Comparison of ENCODE assay signal across 11 cellular contexts in the genomic region with DNA sequence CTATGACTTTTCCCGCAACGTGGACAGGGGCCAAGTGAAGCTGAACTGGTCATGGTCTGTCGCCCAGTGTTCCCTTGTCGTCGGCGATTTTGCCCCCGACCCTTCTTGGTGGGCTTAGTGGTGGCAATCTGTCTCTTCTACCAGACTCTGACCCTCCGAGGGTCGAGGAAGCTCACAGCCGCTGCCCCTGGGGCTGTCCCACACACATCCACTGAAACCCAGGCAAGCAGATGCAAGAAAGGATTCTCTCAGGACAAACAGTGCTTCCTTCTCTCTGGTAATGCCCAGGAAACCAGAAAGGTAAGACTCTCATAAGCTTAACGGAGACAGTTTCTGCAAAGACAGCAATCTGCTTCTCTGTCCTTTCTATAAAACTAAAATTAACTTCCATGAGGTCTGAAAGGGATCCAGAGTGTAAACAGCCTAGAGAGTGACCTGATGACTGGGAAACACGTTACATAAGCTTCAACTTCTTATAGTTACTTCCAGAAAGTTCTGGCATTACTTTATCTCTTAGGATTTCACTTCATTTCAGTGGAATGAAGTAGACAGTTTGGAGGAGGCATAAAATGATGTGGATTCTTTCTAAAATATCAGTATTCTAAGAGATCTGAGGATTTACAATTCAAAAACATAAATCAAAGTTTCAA. TPM values are rescaled to one million over a fixed set of nuclear protein-coding genes. Genes with fewer than 3 reads are reported as not detected.
DNase-seq lines count a peak whose midpoint lies in the region; ATAC-seq, FAIRE-seq and TF ChIP-seq lines count a peak whose summit lies in the region.
"Had no signal": no experiment of that assay in that cellular context is flagged by ENCODE, and none has a peak within 500 bp of the region (broad histone marks: within the 10 kb centered on the region; RNA-seq: fewer than 3 reads in every experiment).

No MANE protein-coding gene starts in this region.

- H4K20me1 ChIP-seq in mammary epithelial cell (ENCODE audit: insufficient read depth, low read length) (no peaks in the 10 kb centered on the region), HepG2 (ENCODE audit: insufficient read depth, low read length) (no peaks in the 10 kb centered on the region)

- no peak for TF ChIP-seq RAD21 in HepG2 (CRISPR knock-in tag; IDR thresholded peaks at IDR 0.05)

- WGBS in mammary epithelial cell (ENCODE audit: low coverage, missing lambda C conversion rate) = 90% methylated on average over 12 of the region's 12 CpGs
- 7% methylated on average over 10 of the region's 12 CpGs for WGBS in HepG2 (ENCODE audit: low lambda C conversion rate)

- in situ Hi-C loops in GM13977 (cut with MboI; ENCODE audit: low pct_unique_long_range_greater_than_20kb, low sequenced_read_pairs, unreplicated experiment) (loop anchor here (10.0 kb wide), 1 partner anchor 95 kb away; no protein-coding TSS in a partner anchor), mammary epithelial cell (cut with MboI; ENCODE audit: low sequenced_read_pairs in 2 of 2) (loop anchor here (10.0 to 25.0 kb wide), 3 partner anchors 85 to 348 kb away; a partner anchor contains a TSS), HepG2 (cut with HindIII; ENCODE audit: extremely low pct_ligation_motif_present, low pct_unique_long_range_greater_than_20kb) (loop anchor here (5.0 kb wide), 1 partner anchor 93 kb away; no protein-coding TSS in a partner anchor)

- POLR2A ChIA-PET in HepG2 (lab: Yijun Ruan, JAX) = interaction anchor here (0.5 to 0.9 kb wide), 2 partner anchors 39 to 73 kb away, joined by 3 to 4 read pairs; a partner anchor contains a TSS

- BruUV-seq in mammary epithelial cell (replicated peaks; lab: Mats Ljungman, UMichigan) (no TSS peak), HepG2 (replicated peaks; lab: Mats Ljungman, UMichigan) (no TSS peak)

- H3K27ac ChIP-seq in mammary epithelial cell (ENCODE audit: insufficient read depth, low read depth, low read length) (no peak overlapping the region), HepG2 (ENCODE audit: extremely low read length, insufficient read depth, low read length) (no peak overlapping the region), skin epidermis (peak overlapping the region in 20 of 21 experiments; percentile 19 to 93 (median 68))

- TF ChIP-seq CTCF in GM13977 (IDR thresholded peaks at IDR 0.05; ENCODE audit: extremely low read depth, insufficient read depth, missing control alignments) (no peak), mammary epithelial cell (conservative IDR thresholded peaks at IDR 0.05 in 1 of 2, IDR thresholded peaks at IDR 0.05 in 1 of 2; ENCODE audit: extremely low read depth in 1 of 2, insufficient read depth in 1 of 2, low read depth in 1 of 2, low read length in 2 of 2) (no peak), HepG2 (CRISPR knock-in tag; IDR thresholded peaks at IDR 0.05) (no peak)

- dilution Hi-C loops in mammary epithelial cell (cut with HindIII; ENCODE audit: low sequenced_read_pairs) = no loop called here

- H3K36me3 ChIP-seq in mammary epithelial cell (ENCODE audit: insufficient read depth, low read length) (no peaks in the 10 kb centered on the region), HepG2 (replicated peaks in 1 of 2; ENCODE audit: control insufficient read depth in 1 of 2, insufficient read depth in 2 of 2, low read length in 2 of 2) (no peaks in the 10 kb centered on the region)

- peak; percentile 12 for DNase-seq in GM13977 (ENCODE audit: low spot score)
- no peak for DNase-seq in mammary epithelial cell
- no peak for DNase-seq in HepG2 (ENCODE audit: low spot score)
- no peak for DNase-seq in NCI-H2081 treated with DMSO at 0.1 percent for 48 hours (lab: John Stamatoyannopoulos, UW)
- no peak for DNase-seq in putamen (ENCODE audit: low spot score)
- DNase-seq in SIG-M5 treated with dmso at 0.1 percent for 504 hours (lab: John Stamatoyannopoulos, UW; ENCODE audit: unreplicated experiment) = no peak
- no peak for DNase-seq in NCI-H526 treated with DMSO at 0.1 percent for 48 hours (lab: John Stamatoyannopoulos, UW)
- DNase-seq: activated CD4-positive, alpha-beta T cell treated with anti-CD3 and anti-CD28 coated beads for 48 hours; cerebellar nuclear complex had no signal

- H3K9me3 ChIP-seq in mammary epithelial cell (replicated peaks; ENCODE audit: insufficient read depth, low read length) (no peaks in the 10 kb centered on the region), HepG2 (ENCODE audit: low read length) (no peaks in the 10 kb centered on the region)

- no peak overlapping the region for H3K9ac ChIP-seq in mammary epithelial cell (ENCODE audit: insufficient read depth, low read length)
- H3K9ac ChIP-seq in HepG2 (ENCODE audit: insufficient read depth, low read depth, low read length) = no peak overlapping the region

- no peak for TF ChIP-seq POLR2A in HepG2 (IDR thresholded peaks at IDR 0.05; ENCODE audit: insufficient read depth in 1 of 2, low read depth in 2 of 2, low read length in 2 of 2)

- H3K4me1 ChIP-seq in mammary epithelial cell (ENCODE audit: insufficient read depth, low read length) (peaks cover 12% of the 10 kb centered on the region), HepG2 (ENCODE audit: insufficient read depth, low read length) (peaks cover 21% of the 10 kb centered on the region)

- H3K4me3 ChIP-seq in mammary epithelial cell (replicated peaks in 1 of 3; ENCODE audit: insufficient read depth in 1 of 3, low read depth in 2 of 3, low read length in 3 of 3) (no peak overlapping the region), HepG2 (replicated peaks in 1 of 3; ENCODE audit: insufficient read depth in 1 of 3, low read depth in 2 of 3, low read length in 3 of 3) (peak overlapping the region in 1 of 3 experiments; percentile 37; a peak in 1 of 6 replicates), skin epidermis (peak overlapping the region in 6 of 7 experiments; percentile 24 to 42 (median 28))

- H2AFZ ChIP-seq in mammary epithelial cell (ENCODE audit: low read depth, low read length) (peak overlapping the region; percentile 64), HepG2 (ENCODE audit: low read length) (no peak overlapping the region)

- no peaks in the 10 kb centered on the region for H3K27me3 ChIP-seq in mammary epithelial cell (ENCODE audit: insufficient read depth, low read length)
- H3K27me3 ChIP-seq in HepG2 (ENCODE audit: control insufficient read depth in 1 of 2, insufficient read depth in 2 of 2, low read length in 2 of 2) = peaks cover 0 to 14% of the 10 kb centered on the region in 2 experiments; a peak in 3 of 5 replicates

- FAIRE-seq in HepG2 (lab: Jason Lieb, UNC) = no peak

- no peak for ATAC-seq in HepG2
- ATAC-seq: naive thymus-derived CD4-positive, alpha-beta T cell had no signal

- TF ChIP-seq EP300 in HepG2 (IDR thresholded peaks at IDR 0.05; ENCODE audit: low read depth in 2 of 2, low read length in 2 of 2) = no peak
- no peak for TF ChIP-seq EP300 in HepG2 (CRISPR knock-in tag; IDR thresholded peaks at IDR 0.05; ENCODE audit: borderline replicate concordance)

- CTCF ChIA-PET in mammary epithelial cell (lab: Charles Lee; ENCODE audit: low non-redundant PET) = interaction anchor here (0.6 to 0.7 kb wide), 2 partner anchors 93 to 299 kb away, joined by 3 read pairs; no protein-coding TSS in a partner anchor
- CTCF ChIA-PET in HepG2 (lab: Yijun Ruan, JAX; ENCODE audit: low intra/inter-chr PET ratio, low total read pairs) = interaction anchor here (2.9 kb wide), 1 partner anchor 118 kb away, joined by 19 read pairs; no protein-coding TSS in a partner anchor

- intact Hi-C loops in mammary epithelial cell (cut with micrococcal nuclease) = loop anchor here (5.0 to 10.0 kb wide), 3 partner anchors 343 to 1005 kb away; no protein-coding TSS in a partner anchor
- intact Hi-C loops in HepG2 (cut with micrococcal nuclease; ENCODE audit: unreplicated experiment) = no loop called here

- H3K4me2 ChIP-seq in mammary epithelial cell (ENCODE audit: insufficient read depth, low read depth, low read length) = peak overlapping the region; percentile 86
- H3K4me2 ChIP-seq in HepG2 (ENCODE audit: low read depth, low read length) = peak overlapping the region; percentile 53; the same call in 1 of the 2 replicates

- H3K79me2 ChIP-seq in mammary epithelial cell (ENCODE audit: insufficient read depth, low read length) = no peaks in the 10 kb centered on the region
- H3K79me2 ChIP-seq in HepG2 (ENCODE audit: insufficient read depth, low read length) = no peaks in the 10 kb centered on the region

RNA-seq across cellular contexts. Expression of a gene that starts 1.2 kb away (rescaled TPM):
- total RNA-seq in mammary epithelial cell (1 to 10 TPM; 1.7 to 2.0 TPM), HepG2 (2016; rRNA removed; fragmentation: Illumina TruSeq; extraction: Trizol) (27.0 and 41.6 TPM in 2 replicates)
- polyA plus RNA-seq in mammary epithelial cell (1.1 TPM), HepG2 (2011; rRNA removed) (8.1 and 11.5 TPM in 2 replicates)
- 1.1 TPM for polyA minus RNA-seq in mammary epithelial cell
- 19.1 and 22.1 TPM in 2 replicates for total RNA-seq in HepG2 (2016; cell fraction: cytosol; rRNA removed; fragmentation: Illumina TruSeq; extraction: Trizol; ENCODE audit: low read depth)
- 26.8 and 37.9 TPM in 2 replicates for total RNA-seq in HepG2 (2016; cell fraction: insoluble cytoplasmic fraction; rRNA removed; fragmentation: Illumina TruSeq; extraction: Trizol)
- total RNA-seq in HepG2 (2016; cell fraction: membrane; rRNA removed; fragmentation: Illumina TruSeq; extraction: Trizol) = 42.6 and 47.7 TPM in 2 replicates
- total RNA-seq in HepG2 (2016; cell fraction: nucleus; rRNA removed; fragmentation: Illumina TruSeq; extraction: Trizol) = 34.0 and 36.3 TPM in 2 replicates
- 5.7 and 8.0 TPM in 2 replicates for polyA plus RNA-seq in HepG2 (2011; cell fraction: cytosol; rRNA removed)
- 4.5 and 5.1 TPM in 2 replicates for polyA plus RNA-seq in HepG2 (2011; cell fraction: nucleus; rRNA removed)
- polyA plus RNA-seq in HepG2 (2012) = 8.0 and 9.2 TPM in 2 replicates
- 13.3 and 13.8 TPM in 2 replicates for polyA plus RNA-seq in HepG2 (2016; cell fraction: cytosol; fragmentation: Illumina TruSeq; extraction: Trizol; ENCODE audit: low read depth)
- polyA plus RNA-seq in HepG2 (2016; cell fraction: insoluble cytoplasmic fraction; fragmentation: Illumina TruSeq; extraction: Trizol; ENCODE audit: low read depth) = 25.0 and 25.2 TPM in 2 replicates
- polyA plus RNA-seq in HepG2 (2016; cell fraction: membrane; fragmentation: Illumina TruSeq; extraction: Trizol; ENCODE audit: low read depth) = 25.4 and 27.2 TPM in 2 replicates
- 12.7 and 13.4 TPM in 2 replicates for polyA plus RNA-seq in HepG2 (2016; cell fraction: nucleus; fragmentation: Illumina TruSeq; extraction: Trizol; ENCODE audit: insufficient read depth, low read depth)
- 2.6 and 9.2 TPM in 2 replicates for polyA minus RNA-seq in HepG2 (2011; rRNA and poly(A)+ RNA removed; ENCODE audit: low replicate concordance)
- polyA minus RNA-seq in HepG2 (2011; cell fraction: cytosol; rRNA and poly(A)+ RNA removed) = 6.2 and 8.8 TPM in 2 replicates
- polyA minus RNA-seq in HepG2 (2011; cell fraction: nucleus; rRNA and poly(A)+ RNA removed) = 22.3 and 31.6 TPM in 2 replicates
- polyA plus RNA-seq: naive thymus-derived CD4-positive, alpha-beta T cell had no signal

RNA-seq across cellular contexts. Expression of a gene that starts 39.1 kb away (rescaled TPM):
- total RNA-seq in mammary epithelial cell (10 to 100 TPM; 11.7 TPM), HepG2 (2016; rRNA removed; fragmentation: Illumina TruSeq; extraction: Trizol) (12.8 and 17.3 TPM in 2 replicates)
- polyA plus RNA-seq in mammary epithelial cell (7.3 TPM), HepG2 (2011; rRNA removed) (4.8 and 6.9 TPM in 2 replicates)
- polyA minus RNA-seq in mammary epithelial cell = 4.1 TPM
- total RNA-seq in HepG2 (2016; cell fraction: cytosol; rRNA removed; fragmentation: Illumina TruSeq; extraction: Trizol; ENCODE audit: low read depth) = 5.4 and 5.6 TPM in 2 replicates
- 12.3 and 17.5 TPM in 2 replicates for total RNA-seq in HepG2 (2016; cell fraction: insoluble cytoplasmic fraction; rRNA removed; fragmentation: Illumina TruSeq; extraction: Trizol)
- total RNA-seq in HepG2 (2016; cell fraction: membrane; rRNA removed; fragmentation: Illumina TruSeq; extraction: Trizol) = 9.2 and 10.4 TPM in 2 replicates
- 17.5 and 19.0 TPM in 2 replicates for total RNA-seq in HepG2 (2016; cell fraction: nucleus; rRNA removed; fragmentation: Illumina TruSeq; extraction: Trizol)
- 1.9 and 3.0 TPM in 2 replicates for polyA plus RNA-seq in HepG2 (2011; cell fraction: cytosol; rRNA removed)
- polyA plus RNA-seq in HepG2 (2011; cell fraction: nucleus; rRNA removed) = 5.0 and 7.6 TPM in 2 replicates
- polyA plus RNA-seq in HepG2 (2012) = 4.6 and 5.4 TPM in 2 replicates
- polyA plus RNA-seq in HepG2 (2016; cell fraction: cytosol; fragmentation: Illumina TruSeq; extraction: Trizol; ENCODE audit: low read depth) = 1.8 and 2.0 TPM in 2 replicates
- polyA plus RNA-seq in HepG2 (2016; cell fraction: insoluble cytoplasmic fraction; fragmentation: Illumina TruSeq; extraction: Trizol; ENCODE audit: low read depth) = 14.2 and 14.8 TPM in 2 replicates
- 2.5 and 3.9 TPM in 2 replicates for polyA plus RNA-seq in HepG2 (2016; cell fraction: membrane; fragmentation: Illumina TruSeq; extraction: Trizol; ENCODE audit: low read depth)
- 23.1 and 23.8 TPM in 2 replicates for polyA plus RNA-seq in HepG2 (2016; cell fraction: nucleus; fragmentation: Illumina TruSeq; extraction: Trizol; ENCODE audit: insufficient read depth, low read depth)
- 3.6 and 5.1 TPM in 2 replicates for polyA minus RNA-seq in HepG2 (2011; rRNA and poly(A)+ RNA removed; ENCODE audit: low replicate concordance)
- polyA minus RNA-seq in HepG2 (2011; cell fraction: cytosol; rRNA and poly(A)+ RNA removed) = 1.4 and 3.0 TPM in 2 replicates
- 31.2 and 43.5 TPM in 2 replicates for polyA minus RNA-seq in HepG2 (2011; cell fraction: nucleus; rRNA and poly(A)+ RNA removed)

Comparison
In these comparisons a context has a peak if more than half of its experiments do, and no peak if none do; other contexts are left out.
1. H3K27ac ChIP-seq: peak in skin epidermis (20 of 21); none in mammary epithelial cell (single experiment) and HepG2 (single experiment).
2. H3K4me3 ChIP-seq: peak in skin epidermis (6 of 7); none in mammary epithelial cell (0 of 3).